In the genomic region with DNA sequence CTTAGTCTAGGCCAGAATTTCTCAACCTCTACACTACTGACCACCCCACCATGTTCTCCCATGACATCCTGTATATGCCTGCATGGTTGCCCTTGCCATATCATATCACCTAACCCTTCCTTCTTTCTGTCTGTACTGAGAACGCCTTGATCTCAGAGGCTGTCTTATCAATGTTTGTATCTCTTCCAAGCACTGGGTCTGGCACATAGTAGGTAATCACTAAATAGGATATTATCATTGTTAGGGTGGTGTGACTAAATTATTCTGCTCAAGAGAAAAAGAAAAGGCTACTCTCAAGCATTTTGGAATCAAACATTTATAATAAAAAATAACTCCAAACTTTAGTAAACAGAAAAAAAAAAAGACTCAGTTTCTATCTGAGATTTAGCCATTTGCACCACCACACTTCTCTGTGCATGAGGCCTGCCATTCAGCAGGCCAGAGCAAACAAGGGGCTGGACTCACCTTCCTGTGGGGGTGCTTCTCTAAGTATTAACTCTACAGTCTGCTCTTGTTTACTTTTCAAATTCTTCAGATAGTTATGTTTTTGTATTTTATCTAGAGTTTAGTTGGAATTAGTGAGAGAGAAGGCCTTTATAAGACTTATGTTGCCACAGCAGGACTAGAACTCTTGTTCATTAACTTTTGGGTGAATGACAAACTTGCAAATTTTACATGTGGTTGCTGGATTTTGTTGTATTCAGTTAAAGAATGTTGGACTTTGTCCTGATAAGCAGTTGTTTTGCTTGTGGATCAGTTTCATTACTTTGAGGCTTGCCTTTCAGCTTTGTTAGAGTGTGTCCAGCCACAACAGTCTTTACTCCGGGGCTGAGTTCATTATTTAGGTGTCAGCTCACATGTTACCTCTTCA, we compare ENCODE assay signal across 10 cellular contexts. TPM values are rescaled to one million over a fixed set of nuclear protein-coding genes. Genes with fewer than 3 reads are reported as not detected.
DNase-seq lines count a peak whose midpoint lies in the region; ATAC-seq and TF ChIP-seq lines count a peak whose summit lies in the region.
"Had no signal": no experiment of that assay in that cellular context is flagged by ENCODE, and none has a peak within 500 bp of the region (broad histone marks: within the 10 kb centered on the region; RNA-seq: fewer than 3 reads in every experiment).

No MANE protein-coding gene starts in this region.

- CTCF ChIA-PET in PC-3 (lab: Charles Lee) = no interaction called here

- no peaks in the 10 kb centered on the region for H3K27me3 ChIP-seq in PC-3 (ENCODE audit: low read length)

- peaks cover 18% of the 10 kb centered on the region for H3K79me2 ChIP-seq in PC-3 (ENCODE audit: low read length)

- intact Hi-C loops in PC-3 (cut with micrococcal nuclease) = no loop called here

- H3K9me2 ChIP-seq in PC-3 (replicated peaks; ENCODE audit: low read length) = no peaks in the 10 kb centered on the region

- no peak overlapping the region for H3K27ac ChIP-seq in PC-3 (ENCODE audit: low read length)

- TF ChIP-seq CTCF in PC-3 (conservative IDR thresholded peaks at IDR 0.05; ENCODE audit: low read depth, low read length) = no peak

- POLR2A ChIA-PET in PC-3 (lab: Charles Lee; ENCODE audit: unreplicated experiment) = interaction anchor here (0.7 kb wide), 1 partner anchor 23 kb away, joined by 4 read pairs; no protein-coding TSS in a partner anchor

- H3K9me3 ChIP-seq in PC-3 (ENCODE audit: low read length) = no peaks in the 10 kb centered on the region

- H3K36me3 ChIP-seq in PC-3 (ENCODE audit: low read depth, low read length) = no peaks in the 10 kb centered on the region; the same call in 1 of the 2 replicates

- H3K4me2 ChIP-seq in PC-3 (ENCODE audit: low read length) = peak overlapping the region; percentile 8; the same call in 1 of the 2 replicates

- H3K9ac ChIP-seq in PC-3 (ENCODE audit: low read length) = no peak overlapping the region

- DNase-seq in EL = peak; percentile 12
- no peak for DNase-seq in PC-3
- DNase-seq in fibroblast of peridontal ligament (ENCODE audit: extremely low read depth) = peak; percentile 55
- DNase-seq in renal cortical epithelial cell (ENCODE audit: low read depth) = peak; percentile 93
- no peak for DNase-seq in midbrain (lab: John Stamatoyannopoulos, UW)
- no peak for DNase-seq in NCI-H2107 (lab: John Stamatoyannopoulos, UW)
- DNase-seq in NCI-H146 (lab: John Stamatoyannopoulos, UW) = no peak
- DNase-seq: activated CD4-positive, CD25-positive, alpha-beta regulatory T cell treated with anti-CD3 and anti-CD28 coated beads, Interleukin-2, amount 50 U/mL, for 72 hours; left colon had no signal

- no peak overlapping the region for H2AFZ ChIP-seq in PC-3 (ENCODE audit: low read length)

- no TSS peak for BruUV-seq in PC-3 (replicated peaks; lab: Mats Ljungman, UMichigan)

- H3K4me3 ChIP-seq in PC-3 (ENCODE audit: low read length) = no peak overlapping the region

- H3K4me1 ChIP-seq in PC-3 (ENCODE audit: insufficient read depth, low read length) = peaks cover 20% of the 10 kb centered on the region; the same call in 1 of the 2 replicates

- H3F3A ChIP-seq in PC-3 (ENCODE audit: low read length, unreplicated experiment) = no peaks in the 10 kb centered on the region

- no peaks in the 10 kb centered on the region for H4K20me1 ChIP-seq in PC-3 (ENCODE audit: low read length)

- ATAC-seq in PC-3 (peak; percentile 57), HG03039 (IDR thresholded peaks at IDR 0.05; ENCODE audit: unreplicated experiment) (no peak)
- ATAC-seq: left colon had no signal

RNA-seq across cellular contexts. Expression of a gene that starts 5.4 kb away (rescaled TPM):
- total RNA-seq in PC-3 (2014; rRNA removed) (1.9 and 2.5 TPM in 2 replicates), renal cortical epithelial cell (2.3 and 3.6 TPM in 2 replicates)

Comparison
In these comparisons a context has a peak if more than half of its experiments do, and no peak if none do; other contexts are left out.
1. DNase-seq: peak in EL (single experiment), fibroblast of peridontal ligament (single experiment) and renal cortical epithelial cell (single experiment); none in PC-3 (single experiment), midbrain (single experiment), NCI-H2107 (single experiment) and NCI-H146 (single experiment).